1 cellular context compared by ENCODE assay signal in genomic region chr6:44559486-44560270, GRCh38.
TF ChIP-seq lines count a peak whose summit lies in the region.

No MANE protein-coding gene starts in this region.

TF ChIP-seq in GM23338, 12 proteins besides CTCF, POLR2A, EP300 and RAD21 (continued from another document):
- TF ChIP-seq ZNF462 (CRISPR knock-in tag; IDR thresholded peaks at IDR 0.05), result no peak
- no peak for TF ChIP-seq JUNB (IDR thresholded peaks at IDR 0.05; ENCODE audit: unreplicated experiment)
- TF ChIP-seq REST (IDR thresholded peaks at IDR 0.05; ENCODE audit: unreplicated experiment), result no peak
- no peak for TF ChIP-seq POLR2AphosphoS5 (IDR thresholded peaks at IDR 0.05; ENCODE audit: low read depth)
- no peak for TF ChIP-seq ZNF331 (CRISPR knock-in tag; IDR thresholded peaks at IDR 0.05; ENCODE audit: low read depth)
